1 cellular context compared by ENCODE assay signal in the genomic region with DNA sequence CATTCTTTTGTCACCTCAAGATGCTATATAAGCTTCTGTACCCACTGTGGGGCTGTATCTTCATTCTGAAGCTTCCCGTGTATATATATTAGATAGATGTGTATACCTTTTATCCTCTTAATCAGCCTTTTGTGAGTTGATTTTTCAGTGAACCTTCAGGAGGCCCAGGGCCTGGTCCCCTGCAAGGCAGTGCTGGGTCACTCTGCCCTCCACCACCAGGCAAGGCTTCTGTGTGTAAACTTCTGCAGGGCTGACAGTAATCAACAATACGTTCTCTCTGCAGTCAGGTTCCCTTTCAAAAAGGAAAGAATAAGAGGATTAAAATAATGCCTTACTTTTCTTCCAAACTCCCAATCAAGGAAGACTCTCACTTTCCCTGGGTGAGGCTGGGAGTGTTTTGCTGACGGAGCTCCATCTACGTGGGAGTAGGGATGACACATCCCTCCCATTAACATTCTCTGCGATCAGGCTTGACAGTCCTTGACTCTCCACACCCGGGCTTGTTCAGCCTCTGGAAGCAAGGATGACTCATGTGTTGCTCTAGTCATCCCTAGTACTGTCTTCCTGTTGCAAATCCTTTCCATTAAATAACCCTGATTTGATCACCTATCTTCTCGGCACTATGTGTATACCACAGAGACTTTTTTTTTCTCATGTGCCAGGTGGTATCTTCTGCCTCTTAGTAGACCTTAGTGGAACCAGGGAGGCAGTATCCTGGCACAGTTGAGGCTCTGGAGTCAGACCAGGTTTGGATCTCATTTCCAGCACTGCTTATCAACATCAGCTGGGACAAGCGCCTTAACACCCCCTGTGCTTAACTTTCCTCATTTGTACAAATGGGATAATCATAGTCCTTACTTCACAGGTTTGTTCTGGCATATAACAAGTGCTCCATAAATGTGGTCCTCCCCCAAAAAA.
TF ChIP-seq lines count a peak whose summit lies in the region.

No MANE protein-coding gene starts in this region.

TF ChIP-seq in SK-N-SH, 30 proteins besides CTCF, POLR2A, EP300 and RAD21 (continued from another document):
- TF ChIP-seq, protein P1, sequence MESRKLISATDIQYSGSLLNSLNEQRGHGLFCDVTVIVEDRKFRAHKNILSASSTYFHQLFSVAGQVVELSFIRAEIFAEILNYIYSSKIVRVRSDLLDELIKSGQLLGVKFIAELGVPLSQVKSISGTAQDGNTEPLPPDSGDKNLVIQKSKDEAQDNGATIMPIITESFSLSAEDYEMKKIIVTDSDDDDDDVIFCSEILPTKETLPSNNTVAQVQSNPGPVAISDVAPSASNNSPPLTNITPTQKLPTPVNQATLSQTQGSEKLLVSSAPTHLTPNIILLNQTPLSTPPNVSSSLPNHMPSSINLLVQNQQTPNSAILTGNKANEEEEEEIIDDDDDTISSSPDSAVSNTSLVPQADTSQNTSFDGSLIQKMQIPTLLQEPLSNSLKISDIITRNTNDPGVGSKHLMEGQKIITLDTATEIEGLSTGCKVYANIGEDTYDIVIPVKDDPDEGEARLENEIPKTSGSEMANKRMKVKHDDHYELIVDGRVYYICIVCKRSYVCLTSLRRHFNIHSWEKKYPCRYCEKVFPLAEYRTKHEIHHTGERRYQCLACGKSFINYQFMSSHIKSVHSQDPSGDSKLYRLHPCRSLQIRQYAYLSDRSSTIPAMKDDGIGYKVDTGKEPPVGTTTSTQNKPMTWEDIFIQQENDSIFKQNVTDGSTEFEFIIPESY (IDR thresholded peaks at IDR 0.05; ENCODE audit: borderline replicate concordance, low read depth): no peak
- TF ChIP-seq SIN3A (IDR thresholded peaks at IDR 0.05; ENCODE audit: borderline replicate concordance, low read depth, low read length): no peak
- TF ChIP-seq JUND (IDR thresholded peaks at IDR 0.05): peak; percentile 84
- TF ChIP-seq RFX5 (IDR thresholded peaks at IDR 0.05; ENCODE audit: low read length): no peak
- TF ChIP-seq, protein P2, sequence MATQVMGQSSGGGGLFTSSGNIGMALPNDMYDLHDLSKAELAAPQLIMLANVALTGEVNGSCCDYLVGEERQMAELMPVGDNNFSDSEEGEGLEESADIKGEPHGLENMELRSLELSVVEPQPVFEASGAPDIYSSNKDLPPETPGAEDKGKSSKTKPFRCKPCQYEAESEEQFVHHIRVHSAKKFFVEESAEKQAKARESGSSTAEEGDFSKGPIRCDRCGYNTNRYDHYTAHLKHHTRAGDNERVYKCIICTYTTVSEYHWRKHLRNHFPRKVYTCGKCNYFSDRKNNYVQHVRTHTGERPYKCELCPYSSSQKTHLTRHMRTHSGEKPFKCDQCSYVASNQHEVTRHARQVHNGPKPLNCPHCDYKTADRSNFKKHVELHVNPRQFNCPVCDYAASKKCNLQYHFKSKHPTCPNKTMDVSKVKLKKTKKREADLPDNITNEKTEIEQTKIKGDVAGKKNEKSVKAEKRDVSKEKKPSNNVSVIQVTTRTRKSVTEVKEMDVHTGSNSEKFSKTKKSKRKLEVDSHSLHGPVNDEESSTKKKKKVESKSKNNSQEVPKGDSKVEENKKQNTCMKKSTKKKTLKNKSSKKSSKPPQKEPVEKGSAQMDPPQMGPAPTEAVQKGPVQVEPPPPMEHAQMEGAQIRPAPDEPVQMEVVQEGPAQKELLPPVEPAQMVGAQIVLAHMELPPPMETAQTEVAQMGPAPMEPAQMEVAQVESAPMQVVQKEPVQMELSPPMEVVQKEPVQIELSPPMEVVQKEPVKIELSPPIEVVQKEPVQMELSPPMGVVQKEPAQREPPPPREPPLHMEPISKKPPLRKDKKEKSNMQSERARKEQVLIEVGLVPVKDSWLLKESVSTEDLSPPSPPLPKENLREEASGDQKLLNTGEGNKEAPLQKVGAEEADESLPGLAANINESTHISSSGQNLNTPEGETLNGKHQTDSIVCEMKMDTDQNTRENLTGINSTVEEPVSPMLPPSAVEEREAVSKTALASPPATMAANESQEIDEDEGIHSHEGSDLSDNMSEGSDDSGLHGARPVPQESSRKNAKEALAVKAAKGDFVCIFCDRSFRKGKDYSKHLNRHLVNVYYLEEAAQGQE (IDR thresholded peaks at IDR 0.05; ENCODE audit: low read depth, low read length): no peak
- peak; percentile 37; the same call in 1 of the 2 replicates for TF ChIP-seq MAX (IDR thresholded peaks at IDR 0.05; ENCODE audit: low read depth)
- no peak for TF ChIP-seq GABPA (IDR thresholded peaks at IDR 0.05; ENCODE audit: low read depth)
- no peak for TF ChIP-seq MXI1 (IDR thresholded peaks at IDR 0.05; ENCODE audit: low read depth, low read length)
- no peak for TF ChIP-seq TAF1 (IDR thresholded peaks at IDR 0.05; ENCODE audit: borderline replicate concordance, low read depth, low read length)
- TF ChIP-seq GATA2 (CRISPR knock-in tag; IDR thresholded peaks at IDR 0.05): no peak
- TF ChIP-seq CHD2 (IDR thresholded peaks at IDR 0.05; ENCODE audit: low read length, partially characterized antibody): no peak
- TF ChIP-seq SMC3 (IDR thresholded peaks at IDR 0.05; ENCODE audit: low read depth, low read length): no peak
- TF ChIP-seq, protein P3, sequence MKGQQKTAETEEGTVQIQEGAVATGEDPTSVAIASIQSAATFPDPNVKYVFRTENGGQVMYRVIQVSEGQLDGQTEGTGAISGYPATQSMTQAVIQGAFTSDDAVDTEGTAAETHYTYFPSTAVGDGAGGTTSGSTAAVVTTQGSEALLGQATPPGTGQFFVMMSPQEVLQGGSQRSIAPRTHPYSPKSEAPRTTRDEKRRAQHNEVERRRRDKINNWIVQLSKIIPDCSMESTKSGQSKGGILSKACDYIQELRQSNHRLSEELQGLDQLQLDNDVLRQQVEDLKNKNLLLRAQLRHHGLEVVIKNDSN (IDR thresholded peaks at IDR 0.05; ENCODE audit: borderline replicate concordance, low read depth): no peak
